15 cellular contexts compared by ENCODE assay signal in genomic region chr1:8213676-8214075, GRCh38.
A peak's percentile ranks its signal among the peaks of the same experiment; 100 is the strongest.
DNase-seq lines count a peak whose midpoint lies in the region; ATAC-seq and TF ChIP-seq lines count a peak whose summit lies in the region.
"Had no signal": no experiment of that assay in that cellular context is flagged by ENCODE, and none has a peak within 500 bp of the region (broad histone marks: within the 10 kb centered on the region; RNA-seq: fewer than 3 reads in every experiment).

No MANE protein-coding gene starts in this region.

- peaks cover 12% of the 10 kb centered on the region for H3K79me2 ChIP-seq in trophoblast cell (ENCODE audit: control insufficient read depth, insufficient read depth, low read length, poor library complexity)
- no peaks in the 10 kb centered on the region for H3K79me2 ChIP-seq in MM.1S (ENCODE audit: low read length)

- 85% methylated on average over 9 of the region's 9 CpGs for WGBS in esophagus muscularis mucosa
- WGBS in trophoblast cell (ENCODE audit: extremely low coverage, insufficient coverage, insufficient read length) = no CpG with 5 or more reads among the region's 9 CpGs

- intact Hi-C loops in CD14-positive monocyte (cut with micrococcal nuclease) = no loop called here
- intact Hi-C loops in Panc1 (cut with micrococcal nuclease; ENCODE audit: unreplicated experiment) = loop anchor here (5.0 kb wide), 1 partner anchor 89 kb away; no protein-coding TSS in a partner anchor
- intact Hi-C loops in esophagus muscularis mucosa (cut with DNase I) = no loop called here

- peaks cover 3 to 5% of the 10 kb centered on the region in 2 donors for H3K36me3 Mint-ChIP-seq in CD14-positive monocyte
- H3K36me3 Mint-ChIP-seq: CD4-positive, CD25-positive, alpha-beta regulatory T cell had no signal

- H3K4me3 ChIP-seq in Panc1 (ENCODE audit: low read depth in 2 of 2, low read length in 2 of 2) (no peak overlapping the region), esophagus muscularis mucosa (no peak overlapping the region), trophoblast cell (ENCODE audit: low read depth, low read length) (no peak overlapping the region), MM.1S (ENCODE audit: low read length) (no peak overlapping the region)

- no peaks in the 10 kb centered on the region for H3K9me2 ChIP-seq in MM.1S (replicated peaks; ENCODE audit: insufficient read depth, low read length)

- H2AK5ac ChIP-seq in trophoblast cell (ENCODE audit: low read length) = no peak overlapping the region

- peak overlapping the region; percentile 28 for H3K18ac ChIP-seq in trophoblast cell (ENCODE audit: low read length)

- peak overlapping the region; percentile 18 for H3K14ac ChIP-seq in trophoblast cell (ENCODE audit: low read length)

- TF ChIP-seq CTCF in CD14-positive monocyte (IDR thresholded peaks at IDR 0.05) = no peak
- no peak for TF ChIP-seq CTCF in Panc1 (IDR thresholded peaks at IDR 0.05)
- TF ChIP-seq CTCF in esophagus muscularis mucosa (IDR thresholded peaks at IDR 0.05) = no peak
- TF ChIP-seq CTCF in MM.1S (IDR thresholded peaks at IDR 0.05; ENCODE audit: low read length) = no peak

- H3F3A ChIP-seq in MM.1S (ENCODE audit: insufficient read depth, low read length) = no peaks in the 10 kb centered on the region

- H4K12ac ChIP-seq in trophoblast cell (ENCODE audit: low read depth, low read length) = no peak overlapping the region

- no TSS peak for BruUV-seq in Panc1 (replicated peaks; lab: Mats Ljungman, UMichigan)

- in situ Hi-C loops in Panc1 (cut with HindIII; ENCODE audit: low pct_unique_long_range_greater_than_20kb, low sequenced_read_pairs) = no loop called here

- H3K27ac Mint-ChIP-seq in CD14-positive monocyte = peak overlapping the region in 2 of 7 donors; percentile 43 to 71
- H3K27ac Mint-ChIP-seq: CD4-positive, CD25-positive, alpha-beta regulatory T cell had no signal

- POLR2A ChIA-PET in Panc1 (lab: Charles Lee) = interaction anchor here (0.6 kb wide), 1 partner anchor 9 kb away, joined by 8 read pairs; no protein-coding TSS in a partner anchor

- H4K20me1 ChIP-seq in MM.1S (ENCODE audit: insufficient read depth, low read length) = no peaks in the 10 kb centered on the region

- DNase-seq in CD14-positive monocyte (ENCODE audit: low spot score) = peak; percentile 70
- no peak for DNase-seq in Panc1 (ENCODE audit: low read depth, low spot score)
- no peak for DNase-seq in esophagus muscularis mucosa (ENCODE audit: extremely low spot score)
- peak; percentile 68 to 83 for DNase-seq in trophoblast cell
- DNase-seq in kidney glomerular epithelial cell (lab: John Stamatoyannopoulos, UW) = no peak
- DNase-seq in MM.1S = no peak
- DNase-seq in caudate nucleus (lab: John Stamatoyannopoulos, UW) = no peak
- DNase-seq: AML-193; CD4-positive, CD25-positive, alpha-beta regulatory T cell; DMS79 treated with DMSO at 0.1 percent for 48 hours; Kasumi-1; NCI-H1436; NCI-H2029 treated with DMSO at 0.1 percent for 48 hours; NCI-H524 had no signal

- H3K9ac ChIP-seq in trophoblast cell (ENCODE audit: low read length) (no peak overlapping the region), MM.1S (ENCODE audit: low read length) (no peak overlapping the region)

- no peak for ATAC-seq in Panc1
- ATAC-seq in HG02870 (IDR thresholded peaks at IDR 0.05; ENCODE audit: unreplicated experiment) = no peak

- peaks cover 63% of the 10 kb centered on the region for H3K4me1 Mint-ChIP-seq in CD14-positive monocyte

- no peak for TF ChIP-seq POLR2A in esophagus muscularis mucosa (IDR thresholded peaks at IDR 0.05; ENCODE audit: low read depth)

- H3K4me1 ChIP-seq in Panc1 (ENCODE audit: control insufficient read depth, insufficient read depth, low read length) (peaks cover 44% of the 10 kb centered on the region), esophagus muscularis mucosa (peaks cover 12 to 52% (median 46%) of the 10 kb centered on the region in 4 donors), trophoblast cell (ENCODE audit: control insufficient read depth in 1 of 2, insufficient read depth in 2 of 2, low read length in 2 of 2) (peaks cover 52 to 58% of the 10 kb centered on the region in 2 experiments), MM.1S (ENCODE audit: low read length) (no peaks in the 10 kb centered on the region)

- peak overlapping the region; percentile 7 for H2BK5ac ChIP-seq in trophoblast cell (ENCODE audit: low read depth, low read length, poor library complexity)

- H3K23ac ChIP-seq in trophoblast cell (ENCODE audit: low read length) = no peak overlapping the region

- peaks cover 0 to 2% (median 0%) of the 10 kb centered on the region in 7 donors for H3K9me3 Mint-ChIP-seq in CD14-positive monocyte

- H3K27ac ChIP-seq in Panc1 (ENCODE audit: low read length) (peak overlapping the region; percentile 99), esophagus muscularis mucosa (replicated peaks in 1 of 4) (peak overlapping the region; percentile 81 to 83 (median 83)), trophoblast cell (ENCODE audit: low read depth, low read length) (no peak overlapping the region), MM.1S (ENCODE audit: low read length) (no peak overlapping the region), caudate nucleus (ENCODE audit: low read depth, low read length) (no peak overlapping the region)

- H3K9me3 ChIP-seq in Panc1 (ENCODE audit: control insufficient read depth, insufficient read depth, low read depth, low read length) (no peaks in the 10 kb centered on the region), esophagus muscularis mucosa (no peaks in the 10 kb centered on the region), trophoblast cell (ENCODE audit: insufficient read depth, low read depth, low read length) (no peaks in the 10 kb centered on the region), MM.1S (replicated peaks; ENCODE audit: insufficient read depth, low read length) (no peaks in the 10 kb centered on the region)

- peak overlapping the region; percentile 54 for H2BK120ac ChIP-seq in trophoblast cell (ENCODE audit: insufficient read depth, low read length, poor library complexity)

- H3K36me3 ChIP-seq in Panc1 (ENCODE audit: control insufficient read depth, insufficient read depth, low read length) = no peaks in the 10 kb centered on the region
- no peaks in the 10 kb centered on the region for H3K36me3 ChIP-seq in esophagus muscularis mucosa
- no peaks in the 10 kb centered on the region for H3K36me3 ChIP-seq in trophoblast cell (ENCODE audit: control insufficient read depth in 1 of 2, insufficient read depth in 2 of 2, low read length in 2 of 2)
- H3K36me3 ChIP-seq in MM.1S (replicated peaks; ENCODE audit: insufficient read depth, low read length) = no peaks in the 10 kb centered on the region

- H3K4me2 ChIP-seq in trophoblast cell (ENCODE audit: low read length) = no peak overlapping the region
- H3K4me2 ChIP-seq in MM.1S (ENCODE audit: low read depth, low read length) = no peak overlapping the region

- H3K27me3 ChIP-seq in Panc1 (ENCODE audit: control insufficient read depth, insufficient read depth, low read length) = no peaks in the 10 kb centered on the region
- H3K27me3 ChIP-seq in esophagus muscularis mucosa = no peaks in the 10 kb centered on the region
- no peaks in the 10 kb centered on the region for H3K27me3 ChIP-seq in trophoblast cell (ENCODE audit: insufficient read depth, low read length)
- peaks cover 95% of the 10 kb centered on the region for H3K27me3 ChIP-seq in MM.1S (replicated peaks; ENCODE audit: insufficient read depth, low read length)

- no peak overlapping the region for H2AFZ ChIP-seq in trophoblast cell (ENCODE audit: insufficient read depth, low read length, poor library complexity)
- no peak overlapping the region for H2AFZ ChIP-seq in MM.1S (ENCODE audit: low read length)

- H4K8ac ChIP-seq in trophoblast cell (ENCODE audit: low read depth, low read length) = peak overlapping the region; percentile 10

- peaks cover 64% of the 10 kb centered on the region for H3K79me1 ChIP-seq in trophoblast cell (ENCODE audit: low read length)

- peak overlapping the region in 1 of 2 donors; percentile 36 for H3K4me3 Mint-ChIP-seq in CD14-positive monocyte
- H3K4me3 Mint-ChIP-seq: CD4-positive, CD25-positive, alpha-beta regulatory T cell had no signal

- H3K4ac ChIP-seq in trophoblast cell (ENCODE audit: low read depth, low read length) = no peak overlapping the region

- peak overlapping the region; percentile 88 for H4K91ac ChIP-seq in trophoblast cell (ENCODE audit: low read depth, low read length)

- peak; percentile 81 for TF ChIP-seq EP300 in esophagus muscularis mucosa (IDR thresholded peaks at IDR 0.05)

- peak overlapping the region; percentile 68 for H2BK12ac ChIP-seq in trophoblast cell (ENCODE audit: low read length)

- peaks cover 15 to 36% (median 23%) of the 10 kb centered on the region in 3 donors for H3K27me3 Mint-ChIP-seq in CD14-positive monocyte (ENCODE audit: low read depth in 3 of 3)

- CTCF ChIA-PET in Panc1 (lab: Charles Lee) = interaction anchor here (0.5 kb wide), 1 partner anchor 25 kb away, joined by 9 read pairs; no protein-coding TSS in a partner anchor

Comparison
In these comparisons a context has a peak if more than half of its experiments do, and no peak if none do; other contexts are left out.
1. DNase-seq: peak in CD14-positive monocyte (single experiment) and trophoblast cell (2 of 2); none in Panc1 (single experiment), esophagus muscularis mucosa (single experiment), kidney glomerular epithelial cell (single experiment), MM.1S (single experiment) and caudate nucleus (0 of 61).
2. H3K27ac ChIP-seq: peak in Panc1 (single experiment) and esophagus muscularis mucosa (4 of 4); none in trophoblast cell (single experiment), MM.1S (single experiment) and caudate nucleus (single experiment).